Comparison of ENCODE assay signal across 13 cellular contexts in the genomic region with DNA sequence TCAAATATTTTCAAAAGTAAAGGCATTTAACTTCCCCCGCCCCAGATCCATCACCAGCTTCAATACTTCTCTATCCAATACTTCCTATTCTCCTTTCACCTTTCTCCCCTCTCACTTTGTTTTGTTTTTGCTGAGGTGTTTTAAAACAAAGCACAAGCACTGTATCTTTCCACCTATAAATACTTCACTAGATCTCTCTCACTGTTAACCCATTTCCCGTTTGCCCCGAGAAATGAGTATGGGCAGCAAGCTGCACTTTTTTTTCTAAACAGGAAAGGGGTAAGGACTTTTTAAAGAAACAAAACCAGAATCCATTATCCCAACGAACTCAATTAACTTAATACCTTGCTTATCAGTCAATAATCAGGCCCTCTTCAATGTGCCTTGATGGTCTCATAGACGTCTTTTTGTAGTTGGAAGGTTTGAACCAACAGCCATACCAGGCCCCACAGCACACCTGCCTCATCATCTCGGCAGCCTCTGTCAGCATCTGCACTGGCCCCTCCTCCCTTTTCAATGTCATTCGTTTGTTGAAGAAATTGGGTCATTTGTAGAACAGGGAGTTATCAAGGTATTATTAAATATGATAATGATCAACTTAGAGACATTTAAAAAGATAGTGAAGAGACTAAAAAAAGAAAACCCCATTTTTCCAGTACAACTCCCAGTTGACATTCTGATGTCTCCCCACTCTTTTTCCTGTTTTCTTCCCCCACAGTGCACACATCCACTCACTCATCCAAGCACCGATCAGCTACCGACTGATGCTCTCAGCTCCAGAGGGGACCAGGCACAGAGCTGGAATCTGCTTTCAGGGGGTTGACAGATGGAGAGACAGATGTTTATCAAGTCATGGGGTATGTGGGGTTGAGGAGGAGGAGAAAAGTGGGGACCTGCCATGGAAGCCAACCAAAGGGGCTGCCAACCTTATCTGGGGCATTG. TPM values are rescaled to one million over a fixed set of nuclear protein-coding genes. Genes with fewer than 3 reads are reported as not detected.
"Had no signal": no experiment of that assay in that cellular context is flagged by ENCODE, and none has a peak within 500 bp of the region (broad histone marks: within the 10 kb centered on the region; RNA-seq: fewer than 3 reads in every experiment).

No MANE protein-coding gene starts in this region.

- DNase-seq: activated effector memory CD4-positive, alpha-beta T cell treated with Interleukin-2 at 50 U/mL for 16 hours; amygdala; dermis blood vessel endothelial cell; hypothalamus; kidney glomerular epithelial cell; retina; stimulated activated CD4-positive, alpha-beta T cell treated with anti-CD3 and anti-CD28 coated beads, Interleukin-15, amount 100 ng/mL, for 24 hours; stimulated activated CD4-positive, alpha-beta T cell treated with anti-CD3 and anti-CD28 coated beads, Interleukin-4, amount 100 ng/mL, for 24 hours; testis; upper lobe of right lung had no signal

- H3K9me3 Mint-ChIP-seq: activated CD4-positive, alpha-beta memory T cell treated with anti-CD3 and anti-CD28 coated beads for 36 hours; activated naive CD4-positive, alpha-beta T cell treated with anti-CD3 and anti-CD28 coated beads, Interleukin-2, amount 50 U/mL, for 24 hours; stimulated activated naive CD8-positive, alpha-beta T cell treated with anti-CD3 and anti-CD28 coated beads, Interleukin-15, amount 100 ng/mL, for 72 hours had no signal

- H3K36me3 Mint-ChIP-seq: activated CD4-positive, alpha-beta memory T cell treated with anti-CD3 and anti-CD28 coated beads for 36 hours; activated naive CD4-positive, alpha-beta T cell treated with anti-CD3 and anti-CD28 coated beads, Interleukin-2, amount 50 U/mL, for 24 hours had no signal

- H3K27ac Mint-ChIP-seq: activated CD4-positive, alpha-beta memory T cell treated with anti-CD3 and anti-CD28 coated beads for 36 hours; activated naive CD4-positive, alpha-beta T cell treated with anti-CD3 and anti-CD28 coated beads, Interleukin-2, amount 50 U/mL, for 24 hours had no signal

- H3K4me3 Mint-ChIP-seq: activated CD4-positive, alpha-beta memory T cell treated with anti-CD3 and anti-CD28 coated beads for 36 hours; activated naive CD4-positive, alpha-beta T cell treated with anti-CD3 and anti-CD28 coated beads, Interleukin-2, amount 50 U/mL, for 24 hours had no signal

- ATAC-seq: upper lobe of right lung had no signal

RNA-seq across cellular contexts. Expression of gene CRMP1, which starts 25.8 kb away (rescaled TPM):
- total RNA-seq: activated CD4-positive, alpha-beta memory T cell treated with anti-CD3 and anti-CD28 coated beads for 36 hours had no signal
